ENCODE assay signal across 8 cellular contexts in genomic region chr20:3045816-3046676, GRCh38. TPM values are rescaled to one million over a fixed set of nuclear protein-coding genes. Genes with fewer than 3 reads are reported as not detected.
DNase-seq lines count a peak whose midpoint lies in the region; ATAC-seq and TF ChIP-seq lines count a peak whose summit lies in the region.

Gene MRPS26, plus strand, starts transcription at chr20:3046052. Its CDS starts 17 bp downstream, at chr20:3046069.

- no peak for TF ChIP-seq CTCF in A673 (conservative IDR thresholded peaks at IDR 0.05; ENCODE audit: low read depth, low read length)
- no peak for TF ChIP-seq CTCF in kidney epithelial cell (IDR thresholded peaks at IDR 0.05; ENCODE audit: insufficient read depth, low read length, poor library complexity, severe bottlenecking)

- peak; percentile 91 for DNase-seq in A673 (ENCODE audit: low spot score)
- DNase-seq in NCI-H2196 (lab: John Stamatoyannopoulos, UW; ENCODE audit: unreplicated experiment): peak; percentile 91
- DNase-seq in cerebellar cortex (ENCODE audit: low spot score): peak; percentile 88
- DNase-seq in kidney epithelial cell (ENCODE audit: low read depth): no peak
- DNase-seq in stimulated activated CD4-positive, alpha-beta T cell treated with anti-CD3 and anti-CD28 coated beads, Interleukin-15, amount 100 ng/mL, for 24 hours: peak; percentile 90

- H3K36me3 ChIP-seq in A673 (ENCODE audit: insufficient read depth, low read length, poor library complexity, severe bottlenecking): peaks cover 28% of the 10 kb centered on the region
- peaks cover 6% of the 10 kb centered on the region for H3K36me3 ChIP-seq in kidney epithelial cell (ENCODE audit: control insufficient read depth, insufficient read depth, low read length)

- H3K9me3 ChIP-seq in A673 (ENCODE audit: low read depth, low read length, poor library complexity, severe bottlenecking): no peaks in the 10 kb centered on the region

- intact Hi-C loops in A673 (cut with micrococcal nuclease; ENCODE audit: unreplicated experiment): no loop called here

- peak within 1 kb of the TSS; percentile 87 for H3K27ac ChIP-seq in A673 (ENCODE audit: low read depth, low read length, poor library complexity, severe bottlenecking)

- CTCF ChIA-PET in A673 (lab: Charles Lee): interaction anchor here (1.0 kb wide), 1 partner anchor 8 kb away, joined by 7 read pairs; no protein-coding TSS in a partner anchor

- peak; percentile 78 for ATAC-seq in GM18517 (IDR thresholded peaks at IDR 0.05; ENCODE audit: unreplicated experiment)
- ATAC-seq in HG03039 (IDR thresholded peaks at IDR 0.05; ENCODE audit: unreplicated experiment): peak; percentile 88
- ATAC-seq in activated CD4-positive, CD25-positive, alpha-beta regulatory T cell treated with anti-CD3 and anti-CD28 coated beads, Interleukin-2, amount 50 U/mL, for 24 hours: peak; percentile 97

- no peaks in the 10 kb centered on the region for H3K27me3 ChIP-seq in A673 (replicated peaks; ENCODE audit: insufficient read depth, low read depth, low read length, poor library complexity)
- H3K27me3 ChIP-seq in kidney epithelial cell (ENCODE audit: control insufficient read depth, insufficient read depth, low read length): no peaks in the 10 kb centered on the region

- POLR2A ChIA-PET in A673 (lab: Charles Lee; ENCODE audit: low non-redundant PET): interaction anchor here (0.6 kb wide), 1 partner anchor 155 kb away, joined by 3 read pairs; no protein-coding TSS in a partner anchor

- H3K4me1 ChIP-seq in A673 (ENCODE audit: insufficient read depth, low read length, poor library complexity, severe bottlenecking): peaks cover 2% of the 10 kb centered on the region

- BruUV-seq in A673 (replicated peaks; lab: Mats Ljungman, UMichigan): no TSS peak

- H3K4me3 ChIP-seq in A673 (ENCODE audit: low read depth, low read length, poor library complexity, severe bottlenecking) (peak within 1 kb of the TSS; percentile 98), kidney epithelial cell (ENCODE audit: low read depth, low read length) (peak within 1 kb of the TSS; percentile 54)

RNA-seq across cellular contexts. Expression of gene MRPS26, which starts in this region (rescaled TPM):
- total RNA-seq in A673 (2021): 73.4 and 77.7 TPM in 2 replicates
- total RNA-seq in kidney epithelial cell: 70.4 and 80.8 TPM in 2 replicates
